26 cellular contexts compared by ENCODE assay signal in the genomic region with DNA sequence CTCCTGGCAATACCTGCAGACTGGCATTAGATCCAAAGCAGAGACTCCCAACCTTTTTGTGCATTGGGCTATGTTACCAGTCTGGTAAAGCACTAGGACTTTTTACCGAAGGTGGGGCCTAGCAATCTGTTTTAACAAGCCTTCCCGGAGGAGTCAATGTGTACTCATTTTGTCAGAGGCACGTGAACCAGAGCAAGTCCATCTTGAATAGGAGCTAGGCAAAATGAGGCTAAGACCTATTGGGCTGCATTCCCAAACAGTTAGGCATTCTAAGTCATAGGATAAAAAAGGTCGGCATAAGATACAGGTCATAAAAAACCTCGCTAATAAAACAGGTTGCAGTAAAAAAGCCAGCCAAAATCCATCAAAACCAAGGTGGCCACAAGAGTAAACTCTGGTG. TPM values are rescaled to one million over a fixed set of nuclear protein-coding genes. Genes with fewer than 3 reads are reported as not detected.
"Had no signal": no experiment of that assay in that cellular context is flagged by ENCODE, and none has a peak within 500 bp of the region (broad histone marks: within the 10 kb centered on the region; RNA-seq: fewer than 3 reads in every experiment).

No MANE protein-coding gene starts in this region.

- H3K27ac ChIP-seq: PC-9, Peyer's patch, SJCRH30 had no signal

- FAIRE-seq: HepG2 had no signal

- H3K9me3 ChIP-seq: MG63, Peyer's patch, SJCRH30 had no signal

- H3K36me3 ChIP-seq: MG63, Peyer's patch had no signal

- H3K4me2 ChIP-seq: PC-9 had no signal

- H2AFZ ChIP-seq: PC-9 had no signal

- H3K4me3 ChIP-seq: MG63, PC-9, Peyer's patch, SJCRH30 had no signal

- ATAC-seq: HepG2, Right ventricle myocardium inferior, SK-N-SH treated with all-trans-retinoic acid at 6 μM for 48 hours had no signal

- H3K27me3 ChIP-seq: MG63, Peyer's patch, SJCRH30 had no signal

- DNase-seq: IMR-90, Karpas-422, KG1, MG63, NCI-H1092, NCI-H1105 treated with DMSO at 0.1 percent for 48 hours, NCI-H1417 treated with DMSO at 0.1 percent for 48 hours, NCI-H146, NCI-H187, NCI-H2029, NCI-H2081 treated with DMSO at 0.1 percent for 48 hours, NCI-H2171, NCI-H226, NCI-H446, NCI-H510A, NCI-H524 treated with DMSO at 0.1 percent for 48 hours, NCI-H69, NCI-H774, PC-9, Peyer's patch, SHP77 treated with DMSO at 0.1 percent for 48 hours, SJCRH30 had no signal

RNA-seq across cellular contexts. Expression of a gene that starts 22.3 kb away (rescaled TPM):
- total RNA-seq: OCI-LY7 had no signal
